Comparison of ENCODE assay signal across 8 cellular contexts in the genomic region with DNA sequence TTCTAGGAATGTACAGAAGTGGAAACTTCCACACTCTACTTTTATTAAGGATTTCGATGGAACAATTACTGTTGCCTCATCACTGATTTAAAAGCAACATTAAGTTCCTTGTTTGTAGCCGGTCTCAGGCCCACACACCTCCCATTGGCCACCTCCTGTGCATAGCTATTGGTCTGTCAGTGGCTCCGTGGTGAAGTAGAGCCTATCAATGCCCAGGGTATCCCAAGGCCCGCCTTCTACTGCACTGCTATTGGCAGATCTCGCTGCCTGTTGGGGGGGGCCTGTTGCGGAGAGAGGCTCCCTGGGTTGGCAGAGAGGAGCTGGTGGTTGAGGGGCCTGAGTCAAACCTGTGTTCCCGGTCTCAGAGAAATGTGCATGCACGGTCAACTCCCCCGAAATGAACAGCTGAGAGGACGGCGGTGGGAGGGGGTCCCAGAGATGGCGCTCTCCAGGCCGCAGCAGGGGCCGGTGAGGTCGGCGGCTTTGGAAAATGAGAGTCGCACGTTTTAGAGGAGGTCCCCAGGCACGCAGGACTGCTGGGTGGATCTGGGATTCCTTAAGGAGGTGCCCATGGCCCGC. TPM values are rescaled to one million over a fixed set of nuclear protein-coding genes. Genes with fewer than 3 reads are reported as not detected.
A peak's percentile ranks its signal among the peaks of the same experiment; 100 is the strongest.
DNase-seq lines count a peak whose midpoint lies in the region; ATAC-seq and TF ChIP-seq lines count a peak whose summit lies in the region.

No MANE protein-coding gene starts in this region.

- TF ChIP-seq CTCF in 22Rv1 (IDR thresholded peaks at IDR 0.05) (no peak), dorsolateral prefrontal cortex (IDR thresholded peaks at IDR 0.05 in 54 of 56, conservative IDR thresholded peaks at IDR 0.05 in 2 of 56; ENCODE audit: low read depth in 1 of 56, partially characterized antibody in 56 of 56) (peak in 1 of 56 donors; percentile 16), right lobe of liver (IDR thresholded peaks at IDR 0.05) (no peak)

- peak; percentile 95 for DNase-seq in NCI-H345 (lab: John Stamatoyannopoulos, UW)
- peak; percentile 74 to 77 for DNase-seq in activated CD4-positive, alpha-beta T cell treated with anti-CD3 and anti-CD28 coated beads, Interleukin-2, amount 50 U/mL, for 4 hours
- DNase-seq in dorsolateral prefrontal cortex = peak; percentile 71 to 94 (median 92)
- peak; percentile 77 to 88 (median 86) for DNase-seq in right lobe of liver
- peak; percentile 86 for DNase-seq in stimulated activated CD4-positive, alpha-beta T cell treated with anti-CD3 and anti-CD28 coated beads, Interleukin-4, amount 100 ng/mL, for 24 hours

- no peaks in the 10 kb centered on the region for H3K9me3 ChIP-seq in right lobe of liver

- no peaks in the 10 kb centered on the region for H3K36me3 ChIP-seq in right lobe of liver

- peaks cover 0 to 25% (median 0%) of the 10 kb centered on the region in 4 donors for H3K4me1 ChIP-seq in right lobe of liver

- intact Hi-C loops in dorsolateral prefrontal cortex (cut with DNase I) (no loop called here), right lobe of liver (cut with DNase I) (no loop called here)

- TF ChIP-seq POLR2A in right lobe of liver (IDR thresholded peaks at IDR 0.05) = peak; percentile 37

- WGBS in right lobe of liver (ENCODE audit: insufficient coverage, low coverage, low lambda C conversion rate, missing lambda C conversion rate) = 33% methylated on average over 8 of the region's 20 CpGs

- H3K4me3 ChIP-seq in dorsolateral prefrontal cortex = peak overlapping the region; percentile 36 to 74 (median 59)
- peak overlapping the region in 2 of 3 donors; percentile 32 to 40 for H3K4me3 ChIP-seq in right lobe of liver

- ATAC-seq in GM18520 (IDR thresholded peaks at IDR 0.05; ENCODE audit: unreplicated experiment) = peak; percentile 81
- peak; percentile 87 for ATAC-seq in HG03064 (IDR thresholded peaks at IDR 0.05; ENCODE audit: low read depth, unreplicated experiment)
- ATAC-seq in right lobe of liver = peak; percentile 64 to 87 (median 76)

- peak overlapping the region; percentile 58 for H3K27ac ChIP-seq in 22Rv1
- peak overlapping the region; percentile 38 to 94 (median 85) for H3K27ac ChIP-seq in dorsolateral prefrontal cortex
- peak overlapping the region; percentile 45 to 80 (median 75) for H3K27ac ChIP-seq in right lobe of liver

- peaks cover 0 to 33% (median 2%) of the 10 kb centered on the region in 45 donors for H3K27me3 ChIP-seq in dorsolateral prefrontal cortex
- no peaks in the 10 kb centered on the region for H3K27me3 ChIP-seq in right lobe of liver

RNA-seq across cellular contexts. Expression of a gene that starts 4.9 kb away (rescaled TPM):
- total RNA-seq in dorsolateral prefrontal cortex (10 to 100 TPM; 19.3 to 46.5 (median 30.2) TPM), right lobe of liver (10 to 100 TPM; 31.5 to 86.0 (median 54.9) TPM)

RNA-seq across cellular contexts. Expression of a gene that starts 26.1 kb away (rescaled TPM):
- total RNA-seq in dorsolateral prefrontal cortex (100 to 1,000 TPM in 5 of 120 experiments, 10 to 100 TPM in 115; 10.4 to 247 (median 28.1) TPM), right lobe of liver (100 to 1,000 TPM in 4 of 6 experiments, 10 to 100 TPM in 2; 82.1 to 432 (median 143) TPM)

Comparison
In these comparisons a context has a peak if more than half of its experiments do, and no peak if none do; other contexts are left out.
1. Peak in every context shown above with its lines: DNase-seq, ATAC-seq, H3K4me3 ChIP-seq and H3K27ac ChIP-seq.